Comparison of ENCODE assay signal across 1 cellular context in the genomic region with DNA sequence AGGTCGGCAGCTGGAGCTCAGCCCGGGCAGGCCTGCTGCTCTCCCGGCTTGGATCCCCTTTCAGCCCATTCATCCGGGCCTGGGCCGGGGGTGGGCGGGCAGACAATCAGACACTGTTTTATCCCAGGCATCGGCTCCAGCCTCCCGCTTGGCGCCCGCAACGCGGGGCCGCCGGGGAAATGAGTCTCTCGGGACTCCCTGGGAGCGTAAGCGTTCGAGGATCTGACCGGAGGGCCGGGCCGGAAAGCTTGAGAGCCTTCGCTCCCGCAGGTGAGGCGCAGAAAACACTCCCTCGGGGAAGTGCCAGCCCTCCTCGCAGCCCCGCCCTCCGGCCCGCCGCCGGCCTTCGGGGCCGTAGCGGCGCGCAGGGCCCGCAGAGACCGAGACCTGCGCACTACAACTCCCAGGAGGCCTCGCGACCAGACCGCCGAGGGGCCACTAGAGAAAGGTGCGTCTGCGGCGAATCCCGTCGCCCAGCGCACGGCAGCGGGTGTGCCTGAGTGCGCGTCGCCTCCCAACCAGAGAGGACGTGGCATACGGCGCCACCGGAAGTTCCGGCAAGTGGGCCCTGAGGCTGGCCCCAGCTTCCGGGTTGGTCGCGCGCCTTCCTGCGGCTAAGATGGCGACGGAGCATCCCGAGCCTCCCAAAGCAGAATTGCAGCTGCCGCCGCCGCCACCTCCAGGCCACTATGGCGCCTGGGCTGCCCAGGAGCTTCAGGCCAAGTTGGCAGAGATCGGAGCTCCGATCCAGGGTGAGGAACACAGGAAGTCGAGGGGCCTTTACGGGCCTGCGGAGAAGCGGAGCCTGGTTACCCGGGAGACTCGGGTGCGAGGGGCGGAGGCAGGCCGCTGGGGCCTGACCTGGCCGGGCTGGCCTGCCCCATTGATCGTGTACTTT.
TF ChIP-seq lines count a peak whose summit lies in the region.

A gene with protein sequence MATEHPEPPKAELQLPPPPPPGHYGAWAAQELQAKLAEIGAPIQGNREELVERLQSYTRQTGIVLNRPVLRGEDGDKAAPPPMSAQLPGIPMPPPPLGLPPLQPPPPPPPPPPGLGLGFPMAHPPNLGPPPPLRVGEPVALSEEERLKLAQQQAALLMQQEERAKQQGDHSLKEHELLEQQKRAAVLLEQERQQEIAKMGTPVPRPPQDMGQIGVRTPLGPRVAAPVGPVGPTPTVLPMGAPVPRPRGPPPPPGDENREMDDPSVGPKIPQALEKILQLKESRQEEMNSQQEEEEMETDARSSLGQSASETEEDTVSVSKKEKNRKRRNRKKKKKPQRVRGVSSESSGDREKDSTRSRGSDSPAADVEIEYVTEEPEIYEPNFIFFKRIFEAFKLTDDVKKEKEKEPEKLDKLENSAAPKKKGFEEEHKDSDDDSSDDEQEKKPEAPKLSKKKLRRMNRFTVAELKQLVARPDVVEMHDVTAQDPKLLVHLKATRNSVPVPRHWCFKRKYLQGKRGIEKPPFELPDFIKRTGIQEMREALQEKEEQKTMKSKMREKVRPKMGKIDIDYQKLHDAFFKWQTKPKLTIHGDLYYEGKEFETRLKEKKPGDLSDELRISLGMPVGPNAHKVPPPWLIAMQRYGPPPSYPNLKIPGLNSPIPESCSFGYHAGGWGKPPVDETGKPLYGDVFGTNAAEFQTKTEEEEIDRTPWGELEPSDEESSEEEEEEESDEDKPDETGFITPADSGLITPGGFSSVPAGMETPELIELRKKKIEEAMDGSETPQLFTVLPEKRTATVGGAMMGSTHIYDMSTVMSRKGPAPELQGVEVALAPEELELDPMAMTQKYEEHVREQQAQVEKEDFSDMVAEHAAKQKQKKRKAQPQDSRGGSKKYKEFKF (plus strand): TSS at position 599 of the 898 bp plus-strand sequence. CDS start 21 bp downstream, at position 620.

TF ChIP-seq in HepG2, 621 proteins besides CTCF, POLR2A, EP300 and RAD21 (continued from another document and continues in another):
- TF ChIP-seq, protein P1, sequence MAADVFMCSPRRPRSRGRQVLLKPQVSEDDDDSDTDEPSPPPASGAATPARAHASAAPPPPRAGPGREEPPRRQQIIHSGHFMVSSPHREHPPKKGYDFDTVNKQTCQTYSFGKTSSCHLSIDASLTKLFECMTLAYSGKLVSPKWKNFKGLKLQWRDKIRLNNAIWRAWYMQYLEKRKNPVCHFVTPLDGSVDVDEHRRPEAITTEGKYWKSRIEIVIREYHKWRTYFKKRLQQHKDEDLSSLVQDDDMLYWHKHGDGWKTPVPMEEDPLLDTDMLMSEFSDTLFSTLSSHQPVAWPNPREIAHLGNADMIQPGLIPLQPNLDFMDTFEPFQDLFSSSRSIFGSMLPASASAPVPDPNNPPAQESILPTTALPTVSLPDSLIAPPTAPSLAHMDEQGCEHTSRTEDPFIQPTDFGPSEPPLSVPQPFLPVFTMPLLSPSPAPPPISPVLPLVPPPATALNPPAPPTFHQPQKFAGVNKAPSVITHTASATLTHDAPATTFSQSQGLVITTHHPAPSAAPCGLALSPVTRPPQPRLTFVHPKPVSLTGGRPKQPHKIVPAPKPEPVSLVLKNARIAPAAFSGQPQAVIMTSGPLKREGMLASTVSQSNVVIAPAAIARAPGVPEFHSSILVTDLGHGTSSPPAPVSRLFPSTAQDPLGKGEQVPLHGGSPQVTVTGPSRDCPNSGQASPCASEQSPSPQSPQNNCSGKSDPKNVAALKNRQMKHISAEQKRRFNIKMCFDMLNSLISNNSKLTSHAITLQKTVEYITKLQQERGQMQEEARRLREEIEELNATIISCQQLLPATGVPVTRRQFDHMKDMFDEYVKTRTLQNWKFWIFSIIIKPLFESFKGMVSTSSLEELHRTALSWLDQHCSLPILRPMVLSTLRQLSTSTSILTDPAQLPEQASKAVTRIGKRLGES (CRISPR knock-in tag; IDR thresholded peaks at IDR 0.05; ENCODE audit: borderline replicate concordance), result no peak
- TF ChIP-seq NR2F1 (CRISPR knock-in tag; IDR thresholded peaks at IDR 0.05), result no peak
- TF ChIP-seq, protein P2, sequence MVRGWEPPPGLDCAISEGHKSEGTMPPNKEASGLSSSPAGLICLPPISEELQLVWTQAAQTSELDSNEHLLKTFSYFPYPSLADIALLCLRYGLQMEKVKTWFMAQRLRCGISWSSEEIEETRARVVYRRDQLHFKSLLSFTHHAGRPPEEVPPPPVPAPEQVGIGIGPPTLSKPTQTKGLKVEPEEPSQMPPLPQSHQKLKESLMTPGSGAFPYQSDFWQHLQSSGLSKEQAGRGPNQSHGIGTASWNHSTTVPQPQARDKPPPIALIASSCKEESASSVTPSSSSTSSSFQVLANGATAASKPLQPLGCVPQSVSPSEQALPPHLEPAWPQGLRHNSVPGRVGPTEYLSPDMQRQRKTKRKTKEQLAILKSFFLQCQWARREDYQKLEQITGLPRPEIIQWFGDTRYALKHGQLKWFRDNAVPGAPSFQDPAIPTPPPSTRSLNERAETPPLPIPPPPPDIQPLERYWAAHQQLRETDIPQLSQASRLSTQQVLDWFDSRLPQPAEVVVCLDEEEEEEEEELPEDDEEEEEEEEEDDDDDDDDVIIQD (CRISPR knock-in tag; IDR thresholded peaks at IDR 0.05; ENCODE audit: low read depth), result no peak
- TF ChIP-seq PAF1 (CRISPR knock-in tag; IDR thresholded peaks at IDR 0.05), result no peak
- TF ChIP-seq, protein P3, sequence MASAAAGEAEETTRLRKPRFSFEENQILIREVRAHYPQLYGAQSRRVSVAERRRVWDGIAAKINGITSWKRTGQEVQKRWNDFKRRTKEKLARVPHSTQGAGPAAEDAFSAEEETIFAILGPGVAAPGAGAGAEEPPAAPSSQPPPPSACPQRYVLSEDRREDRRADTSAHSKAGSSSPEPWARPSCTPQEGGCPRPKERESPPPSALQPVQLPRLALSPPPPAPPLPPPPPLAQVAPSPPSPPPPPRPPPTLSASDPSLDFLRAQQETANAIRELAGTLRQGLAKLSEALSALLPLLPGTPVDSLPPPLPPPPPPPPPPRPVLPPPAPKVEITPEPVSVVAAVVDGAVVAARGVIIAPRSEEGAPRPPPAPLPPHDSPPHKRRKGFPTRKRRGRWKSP (CRISPR knock-in tag; IDR thresholded peaks at IDR 0.05), result peak; percentile 60; the same call in 1 of the 2 replicates
- no peak for TF ChIP-seq ZNF180 (CRISPR knock-in tag; IDR thresholded peaks at IDR 0.05; ENCODE audit: borderline replicate concordance, low read depth)
- TF ChIP-seq RXRA (CRISPR knock-in tag; IDR thresholded peaks at IDR 0.05), result peak; percentile 67
- TF ChIP-seq MXD4 (CRISPR knock-in tag; IDR thresholded peaks at IDR 0.05), result peak; percentile 62
- TF ChIP-seq GZF1 (CRISPR knock-in tag; IDR thresholded peaks at IDR 0.05), result no peak
- peak; percentile 61; the same call in 1 of the 2 replicates for TF ChIP-seq FOXJ3 (CRISPR knock-in tag; IDR thresholded peaks at IDR 0.05; ENCODE audit: borderline replicate concordance)
- TF ChIP-seq SATB2 (CRISPR knock-in tag; IDR thresholded peaks at IDR 0.05), result no peak
- no peak for TF ChIP-seq ZNF20 (CRISPR knock-in tag; IDR thresholded peaks at IDR 0.05)
- TF ChIP-seq ZSCAN12 (CRISPR knock-in tag; IDR thresholded peaks at IDR 0.05), result peak; percentile 20; the same call in 1 of the 2 replicates
- TF ChIP-seq, protein P4, sequence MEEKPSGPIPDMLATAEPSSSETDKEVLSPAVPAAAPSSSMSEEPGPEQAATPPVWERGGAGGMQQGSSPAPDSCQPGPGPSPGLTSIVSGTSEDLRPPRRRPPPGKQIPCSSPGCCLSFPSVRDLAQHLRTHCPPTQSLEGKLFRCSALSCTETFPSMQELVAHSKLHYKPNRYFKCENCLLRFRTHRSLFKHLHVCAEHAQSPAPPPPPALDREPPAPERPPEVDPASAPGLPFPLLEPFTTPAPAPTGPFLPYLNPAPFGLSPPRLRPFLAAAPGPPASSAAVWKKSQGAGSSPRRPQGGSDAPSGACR (CRISPR knock-in tag; IDR thresholded peaks at IDR 0.05), result peak; percentile 88
- peak; percentile 15; the same call in 1 of the 2 replicates for TF ChIP-seq FOXO1 (CRISPR knock-in tag; IDR thresholded peaks at IDR 0.05)
- TF ChIP-seq, protein P5, sequence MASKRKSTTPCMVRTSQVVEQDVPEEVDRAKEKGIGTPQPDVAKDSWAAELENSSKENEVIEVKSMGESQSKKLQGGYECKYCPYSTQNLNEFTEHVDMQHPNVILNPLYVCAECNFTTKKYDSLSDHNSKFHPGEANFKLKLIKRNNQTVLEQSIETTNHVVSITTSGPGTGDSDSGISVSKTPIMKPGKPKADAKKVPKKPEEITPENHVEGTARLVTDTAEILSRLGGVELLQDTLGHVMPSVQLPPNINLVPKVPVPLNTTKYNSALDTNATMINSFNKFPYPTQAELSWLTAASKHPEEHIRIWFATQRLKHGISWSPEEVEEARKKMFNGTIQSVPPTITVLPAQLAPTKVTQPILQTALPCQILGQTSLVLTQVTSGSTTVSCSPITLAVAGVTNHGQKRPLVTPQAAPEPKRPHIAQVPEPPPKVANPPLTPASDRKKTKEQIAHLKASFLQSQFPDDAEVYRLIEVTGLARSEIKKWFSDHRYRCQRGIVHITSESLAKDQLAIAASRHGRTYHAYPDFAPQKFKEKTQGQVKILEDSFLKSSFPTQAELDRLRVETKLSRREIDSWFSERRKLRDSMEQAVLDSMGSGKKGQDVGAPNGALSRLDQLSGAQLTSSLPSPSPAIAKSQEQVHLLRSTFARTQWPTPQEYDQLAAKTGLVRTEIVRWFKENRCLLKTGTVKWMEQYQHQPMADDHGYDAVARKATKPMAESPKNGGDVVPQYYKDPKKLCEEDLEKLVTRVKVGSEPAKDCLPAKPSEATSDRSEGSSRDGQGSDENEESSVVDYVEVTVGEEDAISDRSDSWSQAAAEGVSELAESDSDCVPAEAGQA (IDR thresholded peaks at IDR 0.05; ENCODE audit: low read depth), result peak; percentile 88
- TF ChIP-seq, protein P5 (CRISPR knock-in tag; IDR thresholded peaks at IDR 0.05; ENCODE audit: borderline replicate concordance), result no peak
- TF ChIP-seq, protein P6, sequence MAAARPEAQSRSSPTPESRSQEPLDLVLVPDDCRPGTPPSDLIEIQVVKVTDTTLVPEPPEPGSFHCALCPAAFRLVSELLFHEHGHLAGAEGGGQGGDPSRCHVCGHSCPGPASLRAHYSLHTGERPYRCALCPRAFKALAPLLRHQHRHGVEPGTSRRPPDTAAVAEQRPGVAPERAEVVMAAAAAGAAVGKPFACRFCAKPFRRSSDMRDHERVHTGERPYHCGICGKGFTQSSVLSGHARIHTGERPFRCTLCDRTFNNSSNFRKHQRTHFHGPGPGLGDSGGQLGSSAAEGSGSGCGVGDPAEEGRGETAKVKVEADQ (CRISPR knock-in tag; IDR thresholded peaks at IDR 0.05; ENCODE audit: borderline replicate concordance), result 0 out of 2 replicates have a peak, but pooled peaks have one; percentile 40
- TF ChIP-seq, protein P7, sequence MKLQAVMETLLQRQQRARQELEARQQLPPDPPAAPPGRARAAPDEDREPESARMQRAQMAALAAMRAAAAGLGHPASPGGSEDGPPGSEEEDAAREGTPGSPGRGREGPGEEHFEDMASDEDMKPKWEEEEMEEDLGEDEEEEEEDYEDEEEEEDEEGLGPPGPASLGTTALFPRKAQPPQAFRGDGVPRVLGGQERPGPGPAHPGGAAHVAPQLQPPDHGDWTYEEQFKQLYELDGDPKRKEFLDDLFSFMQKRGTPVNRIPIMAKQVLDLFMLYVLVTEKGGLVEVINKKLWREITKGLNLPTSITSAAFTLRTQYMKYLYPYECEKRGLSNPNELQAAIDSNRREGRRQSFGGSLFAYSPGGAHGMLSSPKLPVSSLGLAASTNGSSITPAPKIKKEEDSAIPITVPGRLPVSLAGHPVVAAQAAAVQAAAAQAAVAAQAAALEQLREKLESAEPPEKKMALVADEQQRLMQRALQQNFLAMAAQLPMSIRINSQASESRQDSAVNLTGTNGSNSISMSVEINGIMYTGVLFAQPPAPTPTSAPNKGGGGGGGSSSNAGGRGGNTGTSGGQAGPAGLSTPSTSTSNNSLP (IDR thresholded peaks at IDR 0.05; ENCODE audit: low read depth, low read length), result no peak
- TF ChIP-seq ZNF34 (CRISPR knock-in tag; IDR thresholded peaks at IDR 0.05; ENCODE audit: borderline replicate concordance), result no peak; the same call in 1 of the 2 replicates
